Comparison of ENCODE assay signal across 12 cellular contexts in the genomic region with DNA sequence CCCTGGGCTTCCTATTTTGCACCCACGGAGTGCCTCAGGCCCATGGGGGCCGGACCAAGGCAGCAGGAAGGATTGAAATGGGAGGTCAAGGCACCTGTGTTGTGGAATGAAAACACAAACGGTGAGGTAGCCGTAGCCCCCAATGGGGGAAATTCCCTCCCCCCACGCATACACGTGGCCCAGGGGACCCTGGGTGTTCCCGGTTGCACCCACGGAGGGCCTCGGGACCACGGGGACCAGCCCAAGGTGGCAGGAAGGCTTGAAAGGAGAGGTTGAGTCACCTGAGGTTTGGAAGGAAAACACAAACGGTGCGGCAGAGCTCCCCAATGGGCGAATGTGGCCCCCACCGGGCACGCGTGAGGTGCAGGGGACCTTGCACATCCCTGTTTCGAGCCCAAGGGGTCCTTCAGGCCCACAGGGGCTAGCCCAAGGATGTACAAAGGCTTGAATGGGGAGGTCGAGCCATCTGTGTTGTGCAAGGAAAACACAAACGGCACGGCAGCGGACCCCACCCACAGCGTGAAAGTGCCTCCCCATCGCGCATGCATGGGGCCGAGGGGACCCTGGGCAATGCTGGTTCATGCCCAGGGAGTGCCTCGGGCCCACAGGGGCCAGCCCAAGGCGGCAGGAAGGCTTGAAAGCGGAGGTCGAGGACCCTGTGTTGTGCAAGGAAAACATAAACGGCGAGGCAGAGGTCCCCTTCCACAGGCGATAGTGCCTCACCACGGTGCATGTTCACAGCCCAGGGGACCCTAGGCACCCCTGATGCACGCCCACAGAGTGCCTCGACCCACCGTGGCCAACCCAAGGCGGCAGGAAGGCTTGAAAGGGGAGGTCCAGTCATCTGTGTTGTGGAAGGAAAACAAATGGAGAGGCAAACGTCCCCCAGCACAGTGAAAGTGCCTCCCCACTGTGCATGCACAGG.
DNase-seq lines count a peak whose midpoint lies in the region; ATAC-seq and TF ChIP-seq lines count a peak whose summit lies in the region.
"Had no signal": no experiment of that assay in that cellular context is flagged by ENCODE, and none has a peak within 500 bp of the region (broad histone marks: within the 10 kb centered on the region; RNA-seq: fewer than 3 reads in every experiment).

No MANE protein-coding gene starts in this region.

- no peak overlapping the region for H3K4me3 Mint-ChIP-seq in nephron progenitor cell
- H3K4me3 Mint-ChIP-seq: immature natural killer cell, nephron had no signal

- H3K4me1 ChIP-seq in mucosa of descending colon (ENCODE audit: low read depth) (no peaks in the 10 kb centered on the region), aorta (ENCODE audit: control insufficient read depth in 1 of 2, insufficient read depth in 2 of 2, low read length in 2 of 2) (no peaks in the 10 kb centered on the region)

- ATAC-seq in mucosa of descending colon: no peak
- ATAC-seq in aorta (ENCODE audit: low FRiP score): no peak

- H3K27me3 Mint-ChIP-seq in nephron progenitor cell (ENCODE audit: low read depth, poor library complexity): peaks cover 2% of the 10 kb centered on the region

- TF ChIP-seq CTCF in coronary artery (IDR thresholded peaks at IDR 0.05) (no peak), mucosa of descending colon (IDR thresholded peaks at IDR 0.05) (no peak), nephron progenitor cell (IDR thresholded peaks at IDR 0.05) (no peak)

- peak; percentile 1 for DNase-seq in stimulated activated CD4-positive, alpha-beta T cell treated with anti-CD3 and anti-CD28 coated beads, Interleukin-4, amount 100 ng/mL, for 1 hour
- DNase-seq in stimulated activated CD4-positive, alpha-beta T cell treated with anti-CD3 and anti-CD28 coated beads, Interleukin-12 subunit alpha, Interleukin-12 subunit beta, amount 100 ng/mL, for 4 hours: no peak
- peak; percentile 62 for DNase-seq in coronary artery (ENCODE audit: low spot score)
- DNase-seq in mucosa of descending colon: peak in 2 of 3 donors; percentile 3 to 24
- DNase-seq in aorta: peak; percentile 32 to 72
- DNase-seq in nephron progenitor cell: no peak
- DNase-seq in SW 1271 (lab: John Stamatoyannopoulos, UW): no peak
- DNase-seq in AG08395 (ENCODE audit: low spot score): no peak
- DNase-seq: immature natural killer cell, NCI-H446, substantia nigra had no signal

- peaks cover 94% of the 10 kb centered on the region for H3K9me3 Mint-ChIP-seq in nephron progenitor cell

- no peak overlapping the region for H3K27ac ChIP-seq in coronary artery
- no peak overlapping the region for H3K27ac ChIP-seq in aorta (ENCODE audit: low read depth in 1 of 2, low read length in 2 of 2)

- WGBS in aorta, 2 donors: 65 to 70% methylated on average over 38 of the region's 38 CpGs

- no peaks in the 10 kb centered on the region for H3K4me1 Mint-ChIP-seq in nephron progenitor cell
- H3K4me1 Mint-ChIP-seq: immature natural killer cell, nephron had no signal

- H3K9me3 ChIP-seq in mucosa of descending colon: peaks cover 100% of the 10 kb centered on the region
- peaks cover 3% of the 10 kb centered on the region for H3K9me3 ChIP-seq in aorta (ENCODE audit: control insufficient read depth, low read length)

- no peaks in the 10 kb centered on the region for H3K27me3 ChIP-seq in aorta (ENCODE audit: control insufficient read depth in 1 of 2, insufficient read depth in 2 of 2, low read length in 1 of 2)

- no peaks in the 10 kb centered on the region for H3K36me3 ChIP-seq in mucosa of descending colon (ENCODE audit: low read depth)
- H3K36me3 ChIP-seq in aorta (ENCODE audit: control insufficient read depth in 1 of 2, insufficient read depth in 2 of 2, low read length in 1 of 2): no peaks in the 10 kb centered on the region

- intact Hi-C loops in mucosa of descending colon (cut with DNase I, micrococcal nuclease): no loop called here
- intact Hi-C loops in aorta (cut with DNase I): no loop called here

- H3K4me3 ChIP-seq in coronary artery: no peak overlapping the region
- H3K4me3 ChIP-seq in mucosa of descending colon: no peak overlapping the region
- no peak overlapping the region for H3K4me3 ChIP-seq in aorta (ENCODE audit: low read length in 2 of 2)

- no peaks in the 10 kb centered on the region for H3K36me3 Mint-ChIP-seq in nephron progenitor cell (ENCODE audit: low read depth)
- H3K36me3 Mint-ChIP-seq: immature natural killer cell had no signal

- no peak overlapping the region for H3K27ac Mint-ChIP-seq in nephron progenitor cell
- H3K27ac Mint-ChIP-seq: immature natural killer cell, nephron had no signal

Comparison
In these comparisons a context has a peak if more than half of its experiments do, and no peak if none do; other contexts are left out.
1. DNase-seq: peak in stimulated activated CD4-positive, alpha-beta T cell treated with anti-CD3 and anti-CD28 coated beads, Interleukin-4, amount 100 ng/mL, for 1 hour (single experiment), coronary artery (single experiment), mucosa of descending colon (2 of 3) and aorta (2 of 2); none in stimulated activated CD4-positive, alpha-beta T cell treated with anti-CD3 and anti-CD28 coated beads, Interleukin-12 subunit alpha, Interleukin-12 subunit beta, amount 100 ng/mL, for 4 hours (single experiment), nephron progenitor cell (single experiment), SW 1271 (0 of 2) and AG08395 (single experiment).